Comparison of ENCODE assay signal across 1 cellular context in the genomic region with DNA sequence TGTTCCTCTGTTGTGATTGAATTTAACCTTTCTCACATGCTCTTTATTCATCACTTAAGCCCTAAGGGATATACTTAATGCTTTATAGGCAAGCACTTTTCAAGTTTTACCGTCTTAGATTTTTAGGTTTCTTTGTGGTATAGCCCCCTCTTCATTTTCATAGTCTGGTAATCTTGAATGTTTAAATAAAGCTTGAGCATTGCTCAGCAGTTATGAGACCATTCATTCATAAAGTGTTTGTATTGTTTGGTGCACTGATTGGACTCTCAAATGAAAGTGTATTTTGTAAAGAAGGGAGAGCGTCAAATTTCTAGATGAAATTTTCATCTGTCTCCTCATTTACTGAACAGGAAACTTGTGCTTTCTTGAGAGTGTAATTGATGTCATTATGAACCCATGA.
TF ChIP-seq lines count a peak whose summit lies in the region.

No MANE protein-coding gene starts in this region.

TF ChIP-seq in SK-N-SH, 30 proteins besides CTCF, POLR2A, EP300 and RAD21:
- TF ChIP-seq GABPA (IDR thresholded peaks at IDR 0.05; ENCODE audit: low read depth) (no peak), SIN3A (IDR thresholded peaks at IDR 0.05; ENCODE audit: borderline replicate concordance, low read depth, low read length) (no peak), RCOR1 (IDR thresholded peaks at IDR 0.05; ENCODE audit: low read length) (no peak), JUND (IDR thresholded peaks at IDR 0.05) (no peak), POLR2AphosphoS5 (IDR thresholded peaks at IDR 0.05; ENCODE audit: low read depth, low read length) (no peak), YY1 (IDR thresholded peaks at IDR 0.05; ENCODE audit: low read depth) (no peak), CHD2 (IDR thresholded peaks at IDR 0.05; ENCODE audit: low read length, partially characterized antibody) (no peak), RXRA (IDR thresholded peaks at IDR 0.05; ENCODE audit: borderline replicate concordance, low read depth) (no peak), FOXJ3 (CRISPR knock-in tag; IDR thresholded peaks at IDR 0.05) (no peak), EZH2phosphoT487 (IDR thresholded peaks at IDR 0.05; ENCODE audit: borderline replicate concordance, low read depth) (no peak), SMC3 (IDR thresholded peaks at IDR 0.05; ENCODE audit: low read depth, low read length) (no peak), MXI1 (IDR thresholded peaks at IDR 0.05; ENCODE audit: low read depth, low read length) (no peak), TAF1 (IDR thresholded peaks at IDR 0.05; ENCODE audit: borderline replicate concordance, low read depth, low read length) (no peak)
- TF ChIP-seq, protein P1, sequence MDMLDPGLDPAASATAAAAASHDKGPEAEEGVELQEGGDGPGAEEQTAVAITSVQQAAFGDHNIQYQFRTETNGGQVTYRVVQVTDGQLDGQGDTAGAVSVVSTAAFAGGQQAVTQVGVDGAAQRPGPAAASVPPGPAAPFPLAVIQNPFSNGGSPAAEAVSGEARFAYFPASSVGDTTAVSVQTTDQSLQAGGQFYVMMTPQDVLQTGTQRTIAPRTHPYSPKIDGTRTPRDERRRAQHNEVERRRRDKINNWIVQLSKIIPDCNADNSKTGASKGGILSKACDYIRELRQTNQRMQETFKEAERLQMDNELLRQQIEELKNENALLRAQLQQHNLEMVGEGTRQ (IDR thresholded peaks at IDR 0.05; ENCODE audit: borderline replicate concordance, low read depth, low read length) = no peak
- TF ChIP-seq, protein P2, sequence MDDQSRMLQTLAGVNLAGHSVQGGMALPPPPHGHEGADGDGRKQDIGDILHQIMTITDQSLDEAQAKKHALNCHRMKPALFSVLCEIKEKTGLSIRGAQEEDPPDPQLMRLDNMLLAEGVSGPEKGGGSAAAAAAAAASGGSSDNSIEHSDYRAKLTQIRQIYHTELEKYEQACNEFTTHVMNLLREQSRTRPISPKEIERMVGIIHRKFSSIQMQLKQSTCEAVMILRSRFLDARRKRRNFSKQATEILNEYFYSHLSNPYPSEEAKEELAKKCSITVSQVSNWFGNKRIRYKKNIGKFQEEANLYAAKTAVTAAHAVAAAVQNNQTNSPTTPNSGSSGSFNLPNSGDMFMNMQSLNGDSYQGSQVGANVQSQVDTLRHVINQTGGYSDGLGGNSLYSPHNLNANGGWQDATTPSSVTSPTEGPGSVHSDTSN (IDR thresholded peaks at IDR 0.05) = no peak
- TF ChIP-seq, protein P3, sequence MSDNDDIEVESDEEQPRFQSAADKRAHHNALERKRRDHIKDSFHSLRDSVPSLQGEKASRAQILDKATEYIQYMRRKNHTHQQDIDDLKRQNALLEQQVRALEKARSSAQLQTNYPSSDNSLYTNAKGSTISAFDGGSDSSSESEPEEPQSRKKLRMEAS (IDR thresholded peaks at IDR 0.05; ENCODE audit: low read depth) = no peak
- TF ChIP-seq, protein P4, sequence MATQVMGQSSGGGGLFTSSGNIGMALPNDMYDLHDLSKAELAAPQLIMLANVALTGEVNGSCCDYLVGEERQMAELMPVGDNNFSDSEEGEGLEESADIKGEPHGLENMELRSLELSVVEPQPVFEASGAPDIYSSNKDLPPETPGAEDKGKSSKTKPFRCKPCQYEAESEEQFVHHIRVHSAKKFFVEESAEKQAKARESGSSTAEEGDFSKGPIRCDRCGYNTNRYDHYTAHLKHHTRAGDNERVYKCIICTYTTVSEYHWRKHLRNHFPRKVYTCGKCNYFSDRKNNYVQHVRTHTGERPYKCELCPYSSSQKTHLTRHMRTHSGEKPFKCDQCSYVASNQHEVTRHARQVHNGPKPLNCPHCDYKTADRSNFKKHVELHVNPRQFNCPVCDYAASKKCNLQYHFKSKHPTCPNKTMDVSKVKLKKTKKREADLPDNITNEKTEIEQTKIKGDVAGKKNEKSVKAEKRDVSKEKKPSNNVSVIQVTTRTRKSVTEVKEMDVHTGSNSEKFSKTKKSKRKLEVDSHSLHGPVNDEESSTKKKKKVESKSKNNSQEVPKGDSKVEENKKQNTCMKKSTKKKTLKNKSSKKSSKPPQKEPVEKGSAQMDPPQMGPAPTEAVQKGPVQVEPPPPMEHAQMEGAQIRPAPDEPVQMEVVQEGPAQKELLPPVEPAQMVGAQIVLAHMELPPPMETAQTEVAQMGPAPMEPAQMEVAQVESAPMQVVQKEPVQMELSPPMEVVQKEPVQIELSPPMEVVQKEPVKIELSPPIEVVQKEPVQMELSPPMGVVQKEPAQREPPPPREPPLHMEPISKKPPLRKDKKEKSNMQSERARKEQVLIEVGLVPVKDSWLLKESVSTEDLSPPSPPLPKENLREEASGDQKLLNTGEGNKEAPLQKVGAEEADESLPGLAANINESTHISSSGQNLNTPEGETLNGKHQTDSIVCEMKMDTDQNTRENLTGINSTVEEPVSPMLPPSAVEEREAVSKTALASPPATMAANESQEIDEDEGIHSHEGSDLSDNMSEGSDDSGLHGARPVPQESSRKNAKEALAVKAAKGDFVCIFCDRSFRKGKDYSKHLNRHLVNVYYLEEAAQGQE (IDR thresholded peaks at IDR 0.05; ENCODE audit: low read depth, low read length) = no peak
